In the genomic region with DNA sequence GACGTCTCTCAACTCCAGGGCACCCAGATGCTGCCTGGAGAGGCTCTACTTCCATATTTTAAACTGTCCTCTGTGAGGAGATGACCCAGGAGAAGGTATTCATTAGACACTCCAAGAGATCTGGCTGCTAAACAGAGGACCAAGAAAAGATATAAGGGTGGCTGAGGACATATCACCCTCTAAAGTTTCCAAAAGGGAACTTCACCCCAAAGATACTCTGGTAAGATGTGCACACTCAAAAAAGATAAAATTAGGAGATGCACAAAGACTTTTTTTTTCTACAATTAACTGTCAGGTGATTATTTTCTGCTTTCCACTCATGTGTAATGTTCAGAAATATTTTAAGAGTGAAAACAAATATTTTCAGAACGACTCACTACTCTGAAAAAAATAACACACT, we compare ENCODE assay signal across 8 cellular contexts. TPM values are rescaled to one million over a fixed set of nuclear protein-coding genes. Genes with fewer than 3 reads are reported as not detected.
DNase-seq lines count a peak whose midpoint lies in the region; ATAC-seq, FAIRE-seq and TF ChIP-seq lines count a peak whose summit lies in the region.

No MANE protein-coding gene starts in this region.

- H3K36me3 Mint-ChIP-seq in Calu3 (ENCODE audit: insufficient read depth, unreplicated experiment): peaks cover 27% of the 10 kb centered on the region
- H3K36me3 Mint-ChIP-seq in brain: peaks cover 51% of the 10 kb centered on the region
- H3K36me3 Mint-ChIP-seq in natural killer cell: no peaks in the 10 kb centered on the region

- peak overlapping the region; percentile 84 for H3K4me3 Mint-ChIP-seq in Calu3 (ENCODE audit: low read depth, unreplicated experiment)
- H3K4me3 Mint-ChIP-seq in brain: peak overlapping the region; percentile 90 to 100 (median 98)
- H3K4me3 Mint-ChIP-seq in natural killer cell: peak overlapping the region; percentile 91

- H3K27me3 ChIP-seq in left lung: no peaks in the 10 kb centered on the region

- BruUV-seq in Calu3 (replicated peaks; lab: Mats Ljungman, UMichigan): no TSS peak

- peaks cover 4 to 28% of the 10 kb centered on the region in 2 donors for H3K4me1 ChIP-seq in left lung

- peaks cover 0 to 3% of the 10 kb centered on the region in 2 donors for H3K36me3 ChIP-seq in left lung

- H3K4me3 ChIP-seq in left lung: no peak overlapping the region

- no peaks in the 10 kb centered on the region for H3K27me3 Mint-ChIP-seq in Calu3 (ENCODE audit: unreplicated experiment)
- peaks cover 8% of the 10 kb centered on the region for H3K27me3 Mint-ChIP-seq in brain
- H3K27me3 Mint-ChIP-seq in natural killer cell (ENCODE audit: low read depth in 2 of 2): peaks cover 2 to 8% of the 10 kb centered on the region in 2 donors

- peaks cover 0 to 3% of the 10 kb centered on the region in 2 donors for H3K9me3 ChIP-seq in left lung

- H3K27ac Mint-ChIP-seq in Calu3 (ENCODE audit: unreplicated experiment): peak overlapping the region; percentile 67
- H3K27ac Mint-ChIP-seq in brain: peak overlapping the region; percentile 79 to 95 (median 87)
- peak overlapping the region; percentile 68 to 80 for H3K27ac Mint-ChIP-seq in natural killer cell

- FAIRE-seq in GM12891 (lab: Jason Lieb, UNC): no peak

- ATAC-seq in natural killer cell: no peak
- ATAC-seq in left lung: no peak
- no peak for ATAC-seq in activated CD4-positive, CD25-positive, alpha-beta regulatory T cell treated with anti-CD3 and anti-CD28 coated beads, Interleukin-2, amount 50 U/mL, for 24 hours

- intact Hi-C loops in Calu3 (cut with micrococcal nuclease; ENCODE audit: unreplicated experiment): loop anchor here (5.0 kb wide), 1 partner anchor 70 kb away; the partner anchor contains the start of gene ZNF695
- intact Hi-C loops in natural killer cell (cut with micrococcal nuclease): loop anchor here (5.0 kb wide), 1 partner anchor 145 kb away; the partner anchor contains the start of gene AHCTF1
- intact Hi-C loops in left lung (cut with DNase I): no loop called here

- CTCF ChIA-PET in Calu3 (lab: Charles Lee): no interaction called here

- no peak overlapping the region for H3K27ac ChIP-seq in left lung

- no peak for TF ChIP-seq POLR2A in GM12891 (IDR thresholded peaks at IDR 0.05; ENCODE audit: low read depth, low read length)

- H3K9me3 Mint-ChIP-seq in Calu3 (ENCODE audit: low read depth, unreplicated experiment) (peaks cover 18% of the 10 kb centered on the region), brain (peaks cover 28 to 57% (median 46%) of the 10 kb centered on the region in 5 experiments), natural killer cell (no peaks in the 10 kb centered on the region)

- no peak for DNase-seq in Calu3
- peak; percentile 27 for DNase-seq in LHCN-M2 (ENCODE audit: low read depth)
- DNase-seq in natural killer cell: no peak
- DNase-seq in GM12891 (ENCODE audit: insufficient read length, low spot score): no peak
- no peak for DNase-seq in left lung
- no peak for DNase-seq in T-helper 1 cell

- TF ChIP-seq CTCF in Calu3 (IDR thresholded peaks at IDR 0.05; ENCODE audit: unreplicated experiment): no peak
- TF ChIP-seq CTCF in brain (conservative IDR thresholded peaks at IDR 0.05): no peak
- TF ChIP-seq CTCF in natural killer cell (IDR thresholded peaks at IDR 0.05): no peak
- no peak for TF ChIP-seq CTCF in left lung (IDR thresholded peaks at IDR 0.05)

- H3K4me1 Mint-ChIP-seq in Calu3 (ENCODE audit: low read depth, unreplicated experiment) (peaks cover 10% of the 10 kb centered on the region), brain (peaks cover 36% of the 10 kb centered on the region), natural killer cell (peaks cover 33 to 38% of the 10 kb centered on the region in 2 donors)

TF ChIP-seq in GM12891, 5 proteins besides CTCF, POLR2A, EP300 and RAD21:
- TF ChIP-seq TAF1 (IDR thresholded peaks at IDR 0.05; ENCODE audit: low read depth, low read length): no peak
- TF ChIP-seq POU2F2 (IDR thresholded peaks at IDR 0.05; ENCODE audit: low read depth, low read length): no peak
- no peak for TF ChIP-seq SPI1 (IDR thresholded peaks at IDR 0.05; ENCODE audit: low read depth, low read length)
- no peak for TF ChIP-seq PAX5 (IDR thresholded peaks at IDR 0.05; ENCODE audit: insufficient read depth, low read length, severe bottlenecking)

RNA-seq across cellular contexts. Expression of gene ZNF670, which starts 1.4 kb away (rescaled TPM):
- 3.9 and 6.1 TPM in 2 replicates for total RNA-seq in Calu3 (2022)
- total RNA-seq in LHCN-M2 (2014; rRNA removed): 6.0 and 6.5 TPM in 2 replicates
- 1.4 TPM for polyA plus RNA-seq in LHCN-M2 (2012)
- 3.8 TPM for polyA plus RNA-seq in brain (ENCODE audit: insufficient read depth, low read depth, low replicate concordance)
- total RNA-seq in natural killer cell: under 1 TPM; 0.35 to 0.95 (median 0.45) TPM
- polyA plus RNA-seq in GM12891 (2012; ENCODE audit: low read depth, missing spikeins): 1.7 TPM
- 1 to 10 TPM; 3.4 to 3.8 TPM for total RNA-seq in left lung

RNA-seq across cellular contexts. Expression of gene ZNF669, which starts 26.9 kb away (rescaled TPM):
- 8.9 and 10.5 TPM in 2 replicates for total RNA-seq in Calu3 (2022)
- 11.5 and 12.0 TPM in 2 replicates for total RNA-seq in LHCN-M2 (2014; rRNA removed)
- polyA plus RNA-seq in LHCN-M2 (2012): 2.9 TPM
- polyA plus RNA-seq in brain (ENCODE audit: insufficient read depth, low read depth, low replicate concordance): 10.7 TPM
- 10 to 100 TPM; 16.2 to 18.3 (median 17.0) TPM for total RNA-seq in natural killer cell
- polyA plus RNA-seq in GM12891 (2012; ENCODE audit: low read depth, missing spikeins): 4.3 TPM
- total RNA-seq in left lung: 1 to 10 TPM; 6.9 to 7.1 TPM

Comparison
In these comparisons a context has a peak if more than half of its experiments do, and no peak if none do; other contexts are left out.
1. intact Hi-C loops: an anchor here in Calu3 (5.0 kb wide) and natural killer cell (5.0 kb wide); none called in left lung.